ENCODE assay signal across 22 cellular contexts in genomic region chr19:5503598-5503997, GRCh38.
DNase-seq lines count a peak whose midpoint lies in the region; ATAC-seq and TF ChIP-seq lines count a peak whose summit lies in the region.
"Had no signal": no experiment of that assay in that cellular context is flagged by ENCODE, and none has a peak within 500 bp of the region (broad histone marks: within the 10 kb centered on the region; RNA-seq: fewer than 3 reads in every experiment).

No MANE protein-coding gene starts in this region.

- no peaks in the 10 kb centered on the region for H3K36me3 ChIP-seq in brain microvascular endothelial cell (replicated peaks)
- H3K36me3 ChIP-seq: Peyer's patch had no signal

- no peak for ATAC-seq in GM19397 (IDR thresholded peaks at IDR 0.05; ENCODE audit: unreplicated experiment)
- ATAC-seq: esophagus mucosa, left lobe of liver, mucosa of descending colon had no signal

- in situ Hi-C loops in KBM-7 (cut with MboI; ENCODE audit: low pct_unique_long_range_greater_than_20kb, low sequenced_read_pairs) (no loop called here), brain microvascular endothelial cell (cut with HindIII; ENCODE audit: low pct_ligation_motif_present, low sequenced_read_pairs) (no loop called here)

- H3K4me3 ChIP-seq in brain microvascular endothelial cell (ENCODE audit: low read depth, low read length) (no peak overlapping the region), retinal pigment epithelial cell (ENCODE audit: low read length) (no peak overlapping the region)
- H3K4me3 ChIP-seq: mucosa of descending colon, Peyer's patch had no signal

- TF ChIP-seq CTCF in brain microvascular endothelial cell (IDR thresholded peaks at IDR 0.05; ENCODE audit: low read depth, low read length, missing control alignments) (peak; percentile 40), retinal pigment epithelial cell (conservative IDR thresholded peaks at IDR 0.05; ENCODE audit: low read depth, low read length) (peak; percentile 7)

- peaks cover 5% of the 10 kb centered on the region for H3K27me3 ChIP-seq in brain microvascular endothelial cell (replicated peaks)
- H3K27me3 ChIP-seq: Peyer's patch had no signal

- no peak overlapping the region for H3K27ac ChIP-seq in brain microvascular endothelial cell
- H3K27ac ChIP-seq: C4-2B, Peyer's patch had no signal

- DNase-seq in NCI-H2171 treated with DMSO at 0.1 percent for 48 hours (lab: John Stamatoyannopoulos, UW) (peak; percentile 4), NCI-H2171 (lab: John Stamatoyannopoulos, UW) (no peak), KBM-7 (peak; percentile 70), brain microvascular endothelial cell (no peak), retinal pigment epithelial cell (ENCODE audit: low read depth) (no peak), retina (no peak), GM19238 (ENCODE audit: insufficient read length, low spot score) (no peak)
- DNase-seq: activated CD4-positive, alpha-beta T cell treated with anti-CD3 and anti-CD28 coated beads for 48 hours; activated CD8-positive, alpha-beta memory T cell treated with anti-CD3 and anti-CD28 coated beads, Interleukin-2, amount 50 U/mL, for 48 hours; activated gamma-delta T cell; caudate nucleus; DMS153; glutamatergic neuron; mucosa of descending colon; NCI-H1436 treated with DMSO at 0.1 percent for 48 hours; NCI-H345; Peyer's patch; substantia nigra had no signal

Comparison
In these comparisons a context has a peak if more than half of its experiments do, and no peak if none do; other contexts are left out.
1. DNase-seq: peak in NCI-H2171 treated with DMSO at 0.1 percent for 48 hours (single experiment) and KBM-7 (single experiment); none in NCI-H2171 (single experiment), brain microvascular endothelial cell (single experiment), retinal pigment epithelial cell (single experiment), retina (single experiment) and GM19238 (single experiment).